16 cellular contexts compared by ENCODE assay signal in the genomic region with DNA sequence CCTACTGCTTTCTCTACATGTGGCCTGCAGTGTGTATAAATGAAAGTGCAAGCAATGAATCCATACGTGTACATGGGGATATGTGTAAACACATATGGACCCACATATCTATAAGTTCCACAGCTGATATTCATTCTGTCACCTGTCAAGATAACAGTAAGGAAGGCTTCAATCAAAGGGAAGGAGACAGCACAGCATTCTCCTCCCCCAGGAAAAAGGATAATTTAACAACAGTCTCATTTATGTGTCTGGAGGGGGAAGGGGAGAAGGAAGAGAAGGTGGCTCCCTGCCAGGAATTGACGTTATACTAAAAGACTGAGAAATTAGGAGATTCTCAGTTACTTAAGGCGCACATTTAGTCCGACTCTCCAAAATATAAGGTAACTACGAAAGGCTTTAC.
DNase-seq lines count a peak whose midpoint lies in the region; ATAC-seq, FAIRE-seq and TF ChIP-seq lines count a peak whose summit lies in the region.
"Had no signal": no experiment of that assay in that cellular context is flagged by ENCODE, and none has a peak within 500 bp of the region (broad histone marks: within the 10 kb centered on the region; RNA-seq: fewer than 3 reads in every experiment).

No MANE protein-coding gene starts in this region.

- no peaks in the 10 kb centered on the region for H3K27me3 ChIP-seq in astrocyte (ENCODE audit: insufficient read depth, low read length)
- H3K27me3 ChIP-seq: BE2C, SJSA1 had no signal

- no peak for TF ChIP-seq CTCF in astrocyte (IDR thresholded peaks at IDR 0.05; ENCODE audit: insufficient read depth, low read depth, low read length)

- H2AFZ ChIP-seq in astrocyte (ENCODE audit: low read depth, low read length): no peak overlapping the region

- H3K27me3 Mint-ChIP-seq in astrocyte (ENCODE audit: low read depth, unreplicated experiment) (no peaks in the 10 kb centered on the region), naive B cell (no peaks in the 10 kb centered on the region)
- H3K27me3 Mint-ChIP-seq in stimulated activated memory B cell treated with anti-CD40 and anti-IgM and Interleukin-4, amounts not matched to agents 10 μg/mL and 1 μg/mL and 100 μg/mL, for 72 hours: no peaks in the 10 kb centered on the region
- H3K27me3 Mint-ChIP-seq: CD4-positive, alpha-beta memory T cell had no signal

- peaks cover 60% of the 10 kb centered on the region for H3K79me2 ChIP-seq in astrocyte (ENCODE audit: insufficient read depth, low read length)

- H3K9me3 ChIP-seq in astrocyte (ENCODE audit: insufficient read depth, low read depth, low read length): no peaks in the 10 kb centered on the region
- H3K9me3 ChIP-seq: BE2C, SJSA1 had no signal

- H3K27ac ChIP-seq in astrocyte (ENCODE audit: low read depth, low read length): no peak overlapping the region
- H3K27ac ChIP-seq: HL-60, SJSA1 had no signal

- no peaks in the 10 kb centered on the region for H3K4me1 ChIP-seq in astrocyte (ENCODE audit: insufficient read depth, low read length)
- H3K4me1 ChIP-seq: SJSA1 had no signal

- FAIRE-seq in astrocyte (lab: Jason Lieb, UNC): no peak
- FAIRE-seq: HTR-8/SVneo had no signal

- no peak overlapping the region for H3K4me3 Mint-ChIP-seq in astrocyte (ENCODE audit: unreplicated experiment)
- H3K4me3 Mint-ChIP-seq in naive B cell: peak overlapping the region in 3 of 8 donors; percentile 21 to 80 (median 29)
- no peak overlapping the region for H3K4me3 Mint-ChIP-seq in stimulated activated memory B cell treated with anti-CD40 and anti-IgM and Interleukin-4, amounts not matched to agents 10 μg/mL and 1 μg/mL and 100 μg/mL, for 72 hours
- H3K4me3 Mint-ChIP-seq: CD4-positive, alpha-beta memory T cell had no signal

- no peaks in the 10 kb centered on the region for H3K9me3 Mint-ChIP-seq in astrocyte (ENCODE audit: unreplicated experiment)
- no peaks in the 10 kb centered on the region for H3K9me3 Mint-ChIP-seq in naive B cell
- peaks cover 3% of the 10 kb centered on the region for H3K9me3 Mint-ChIP-seq in stimulated activated memory B cell treated with anti-CD40 and anti-IgM and Interleukin-4, amounts not matched to agents 10 μg/mL and 1 μg/mL and 100 μg/mL, for 72 hours

- H3K4me1 Mint-ChIP-seq in astrocyte (ENCODE audit: low read depth, unreplicated experiment) (peaks cover 32% of the 10 kb centered on the region), naive B cell (peaks cover 38 to 84% (median 59%) of the 10 kb centered on the region in 3 donors)
- H3K4me1 Mint-ChIP-seq in stimulated activated memory B cell treated with anti-CD40 and anti-IgM and Interleukin-4, amounts not matched to agents 10 μg/mL and 1 μg/mL and 100 μg/mL, for 72 hours: peaks cover 48% of the 10 kb centered on the region

- peaks cover 19% of the 10 kb centered on the region for H4K20me1 ChIP-seq in astrocyte (ENCODE audit: insufficient read depth, low read length)

- no peak overlapping the region for H3K9ac ChIP-seq in astrocyte (ENCODE audit: low read length)

- H3K36me3 Mint-ChIP-seq in astrocyte (ENCODE audit: low read depth, unreplicated experiment) (no peaks in the 10 kb centered on the region), naive B cell (peaks cover 0 to 13% of the 10 kb centered on the region in 2 donors)
- H3K36me3 Mint-ChIP-seq in stimulated activated memory B cell treated with anti-CD40 and anti-IgM and Interleukin-4, amounts not matched to agents 10 μg/mL and 1 μg/mL and 100 μg/mL, for 72 hours: peaks cover 43% of the 10 kb centered on the region

- no peak overlapping the region for H3K4me3 ChIP-seq in astrocyte (ENCODE audit: insufficient read depth, low read depth, low read length)
- H3K4me3 ChIP-seq: SJSA1 had no signal

- DNase-seq in COLO829 (ENCODE audit: low spot score): peak; percentile 28
- no peak for DNase-seq in astrocyte (ENCODE audit: low read depth)
- DNase-seq in naive B cell: no peak
- DNase-seq in AG08396 (ENCODE audit: low spot score): no peak
- DNase-seq: BE2C; CD4-positive, alpha-beta memory T cell; DMS79 treated with DMSO at 0.1 percent for 48 hours; HCEC 1CT; NCI-H1417 treated with DMSO at 0.1 percent for 48 hours; NCI-H774 had no signal

- ATAC-seq in naive B cell (ENCODE audit: low read depth in 2 of 2) (no peak), HG02798 (IDR thresholded peaks at IDR 0.05; ENCODE audit: poor library complexity, unreplicated experiment) (no peak), HG03354 (IDR thresholded peaks at IDR 0.05; ENCODE audit: poor library complexity, severe bottlenecking, unreplicated experiment) (no peak)
- no peak for ATAC-seq in stimulated activated memory B cell treated with anti-CD40 and anti-IgM and Interleukin-4, amounts not matched to agents 10 μg/mL and 1 μg/mL and 100 μg/mL, for 72 hours

- no peaks in the 10 kb centered on the region for H3K36me3 ChIP-seq in astrocyte (ENCODE audit: insufficient read depth, low read length)
- H3K36me3 ChIP-seq: BE2C, SJSA1 had no signal

- H3K27ac Mint-ChIP-seq in astrocyte (ENCODE audit: unreplicated experiment): peak overlapping the region; percentile 23
- H3K27ac Mint-ChIP-seq in naive B cell: peak overlapping the region in 5 of 6 donors; percentile 16 to 94 (median 35)
- peak overlapping the region; percentile 61 for H3K27ac Mint-ChIP-seq in stimulated activated memory B cell treated with anti-CD40 and anti-IgM and Interleukin-4, amounts not matched to agents 10 μg/mL and 1 μg/mL and 100 μg/mL, for 72 hours

- no peak overlapping the region for H3K4me2 ChIP-seq in astrocyte (ENCODE audit: low read length)
